In genomic region chr12:89752331-89752730, GRCh38 we compare ENCODE assay signal across 18 cellular contexts. TPM values are rescaled to one million over a fixed set of nuclear protein-coding genes. Genes with fewer than 3 reads are reported as not detected.
DNase-seq lines count a peak whose midpoint lies in the region; ATAC-seq and TF ChIP-seq lines count a peak whose summit lies in the region.
"Had no signal": no experiment of that assay in that cellular context is flagged by ENCODE, and none has a peak within 500 bp of the region (broad histone marks: within the 10 kb centered on the region; RNA-seq: fewer than 3 reads in every experiment).

No MANE protein-coding gene starts in this region.

- peak overlapping the region; percentile 12; the same call in 1 of the 2 replicates for H3K9ac ChIP-seq in OCI-LY1 (ENCODE audit: low read length)

- H3K9me3 Mint-ChIP-seq in MCF 10A (ENCODE audit: unreplicated experiment), result no peaks in the 10 kb centered on the region
- peaks cover 7 to 8% of the 10 kb centered on the region in 2 donors for H3K9me3 Mint-ChIP-seq in stimulated activated naive B cell treated with anti-CD40 and anti-IgM and Interleukin-4, amounts not matched to agents 10 μg/mL and 1 μg/mL and 100 μg/mL, for 72 hours

- H3K9me2 ChIP-seq in OCI-LY1 (ENCODE audit: low read depth, low read length), result no peaks in the 10 kb centered on the region

- H3K36me3 ChIP-seq in breast epithelium (no peaks in the 10 kb centered on the region), OCI-LY1 (ENCODE audit: insufficient read depth, low read length) (no peaks in the 10 kb centered on the region)
- H3K36me3 ChIP-seq: thoracic aorta had no signal

- H3K4me3 ChIP-seq in breast epithelium (no peak overlapping the region), OCI-LY1 (ENCODE audit: low read depth, low read length, poor library complexity, severe bottlenecking) (no peak overlapping the region)
- H3K4me3 ChIP-seq: A549, thoracic aorta had no signal

- intact Hi-C loops in MCF 10A (cut with micrococcal nuclease) (no loop called here), breast epithelium (cut with DNase I; ENCODE audit: low total_unique reads) (no loop called here)

- H3K4me1 ChIP-seq in breast epithelium, result no peaks in the 10 kb centered on the region
- H3K4me1 ChIP-seq in OCI-LY1 (ENCODE audit: insufficient read depth, low read length, severe bottlenecking), result peaks cover 47% of the 10 kb centered on the region

- POLR2A ChIA-PET in MCF 10A (lab: Yijun Ruan, JAX), result interaction anchor here (0.6 to 1.1 kb wide), 3 partner anchors 11 to 236 kb away, joined by 3 to 4 read pairs (median 4); no protein-coding TSS in a partner anchor

- no peak overlapping the region for H2AFZ ChIP-seq in OCI-LY1 (ENCODE audit: low read length)

- peaks cover 15% of the 10 kb centered on the region for H3K36me3 Mint-ChIP-seq in MCF 10A (ENCODE audit: insufficient read depth, unreplicated experiment)
- peaks cover 6 to 10% of the 10 kb centered on the region in 2 donors for H3K36me3 Mint-ChIP-seq in stimulated activated naive B cell treated with anti-CD40 and anti-IgM and Interleukin-4, amounts not matched to agents 10 μg/mL and 1 μg/mL and 100 μg/mL, for 72 hours
- H3K36me3 Mint-ChIP-seq: mesothelial cell of epicardium had no signal

- H3F3A ChIP-seq in OCI-LY1 (ENCODE audit: insufficient read depth, low read length), result 0 out of 2 replicates have a peak, but pooled peaks cover 2% of the 10 kb centered on the region

- no peaks in the 10 kb centered on the region for H3K79me2 ChIP-seq in OCI-LY1 (ENCODE audit: insufficient read depth, low read length)

- no peaks in the 10 kb centered on the region for H4K20me1 ChIP-seq in OCI-LY1 (ENCODE audit: insufficient read depth, low read length)

- H3K4me3 Mint-ChIP-seq in MCF 10A (ENCODE audit: unreplicated experiment), result no peak overlapping the region
- H3K4me3 Mint-ChIP-seq in stimulated activated naive B cell treated with anti-CD40 and anti-IgM and Interleukin-4, amounts not matched to agents 10 μg/mL and 1 μg/mL and 100 μg/mL, for 72 hours, result peak overlapping the region in 1 of 2 donors; percentile 56
- H3K4me3 Mint-ChIP-seq: activated CD4-positive, alpha-beta memory T cell treated with anti-CD3 and anti-CD28 coated beads, Interleukin-2, amount 10 ng/mL, durations not matched to agents 7 days and 5 days; mesothelial cell of epicardium; T-helper 17 cell had no signal

- H3K27ac ChIP-seq in breast epithelium, result no peak overlapping the region
- H3K27ac ChIP-seq in OCI-LY1 (ENCODE audit: low read depth, low read length, poor library complexity, severe bottlenecking), result peak overlapping the region; percentile 78
- H3K27ac ChIP-seq: thoracic aorta had no signal

- H3K4me1 Mint-ChIP-seq in MCF 10A (ENCODE audit: insufficient read depth, unreplicated experiment), result peaks cover 34% of the 10 kb centered on the region
- H3K4me1 Mint-ChIP-seq in stimulated activated naive B cell treated with anti-CD40 and anti-IgM and Interleukin-4, amounts not matched to agents 10 μg/mL and 1 μg/mL and 100 μg/mL, for 72 hours, result peaks cover 28 to 45% of the 10 kb centered on the region in 2 donors

- H3K27me3 Mint-ChIP-seq in MCF 10A (ENCODE audit: insufficient read depth, unreplicated experiment), result no peaks in the 10 kb centered on the region
- no peaks in the 10 kb centered on the region for H3K27me3 Mint-ChIP-seq in stimulated activated naive B cell treated with anti-CD40 and anti-IgM and Interleukin-4, amounts not matched to agents 10 μg/mL and 1 μg/mL and 100 μg/mL, for 72 hours
- H3K27me3 Mint-ChIP-seq: activated CD4-positive, alpha-beta memory T cell treated with anti-CD3 and anti-CD28 coated beads, Interleukin-2, amount 10 ng/mL, durations not matched to agents 7 days and 5 days; T-helper 17 cell had no signal

- peak; percentile 41 for ATAC-seq in HG02840 (IDR thresholded peaks at IDR 0.05; ENCODE audit: low FRiP score, unreplicated experiment)
- ATAC-seq in stimulated activated naive B cell treated with anti-CD40 and anti-IgM and Interleukin-4, amounts not matched to agents 10 μg/mL and 1 μg/mL and 100 μg/mL, for 72 hours (replicated peaks), result peak; percentile 71 to 81
- ATAC-seq in GM21825 (IDR thresholded peaks at IDR 0.05; ENCODE audit: unreplicated experiment), result no peak
- ATAC-seq in HG03095 (IDR thresholded peaks at IDR 0.05; ENCODE audit: unreplicated experiment), result no peak
- ATAC-seq in stimulated activated naive CD8-positive, alpha-beta T cell treated with anti-CD3 and anti-CD28 coated beads, Interleukin-15, Interleukin-2, amounts not matched to agents 100 U/mL and 50 U/mL, for 24 hours, result no peak
- ATAC-seq: A549, Panc1, T-helper 17 cell had no signal

- CTCF ChIA-PET in MCF 10A (lab: Yijun Ruan, JAX), result interaction anchor here (0.6 kb wide), 1 partner anchor 40 kb away, joined by 3 read pairs; no protein-coding TSS in a partner anchor

- peak overlapping the region; percentile 45; the same call in 1 of the 2 replicates for H3K4me2 ChIP-seq in OCI-LY1 (ENCODE audit: low read length)
- H3K4me2 ChIP-seq: A549 had no signal

- TF ChIP-seq POLR2A in breast epithelium (IDR thresholded peaks at IDR 0.05), result no peak

- BruUV-seq in MCF 10A (replicated peaks; lab: Mats Ljungman, UMichigan), result no TSS peak

- no peaks in the 10 kb centered on the region for H3K27me3 ChIP-seq in breast epithelium
- no peaks in the 10 kb centered on the region for H3K27me3 ChIP-seq in OCI-LY1 (ENCODE audit: insufficient read depth, low read length)

- H3K27ac Mint-ChIP-seq in MCF 10A (ENCODE audit: low read depth, unreplicated experiment), result peak overlapping the region; percentile 77
- H3K27ac Mint-ChIP-seq in stimulated activated naive B cell treated with anti-CD40 and anti-IgM and Interleukin-4, amounts not matched to agents 10 μg/mL and 1 μg/mL and 100 μg/mL, for 72 hours, result peak overlapping the region; percentile 4
- H3K27ac Mint-ChIP-seq: activated CD4-positive, alpha-beta memory T cell treated with anti-CD3 and anti-CD28 coated beads, Interleukin-2, amount 10 ng/mL, durations not matched to agents 7 days and 5 days; mesothelial cell of epicardium; T-helper 17 cell had no signal

- DNase-seq in MCF 10A (ENCODE audit: unreplicated experiment) (no peak), breast epithelium (ENCODE audit: low spot score in 2 of 2) (no peak)
- peak; percentile 21 for DNase-seq in stimulated activated naive B cell treated with anti-CD40 and anti-IgM and Interleukin-4, amounts not matched to agents 10 μg/mL and 1 μg/mL and 100 μg/mL, for 72 hours
- DNase-seq in stimulated activated naive CD8-positive, alpha-beta T cell treated with anti-CD3 and anti-CD28 coated beads, Interleukin-15, Interleukin-2, amounts not matched to agents 100 U/mL and 50 U/mL, for 24 hours, result no peak
- DNase-seq: activated CD4-positive, alpha-beta memory T cell treated with anti-CD3 and anti-CD28 coated beads, Interleukin-2, amount 10 ng/mL, durations not matched to agents 7 days and 5 days; activated naive CD4-positive, alpha-beta T cell; central memory CD4-positive, alpha-beta T cell; Kasumi-1; retina; T-helper 17 cell had no signal

- TF ChIP-seq CTCF in MCF 10A (IDR thresholded peaks at IDR 0.05; ENCODE audit: unreplicated experiment) (no peak), breast epithelium (IDR thresholded peaks at IDR 0.05) (no peak), OCI-LY1 (IDR thresholded peaks at IDR 0.05; ENCODE audit: low read length) (no peak)

- H3K9me3 ChIP-seq in breast epithelium (no peaks in the 10 kb centered on the region), OCI-LY1 (ENCODE audit: low read length) (no peaks in the 10 kb centered on the region)
- H3K9me3 ChIP-seq: A549, thoracic aorta had no signal

RNA-seq across cellular contexts. Expression of gene ATP2B1, which starts 43.7 kb away (rescaled TPM):
- 221 and 281 TPM in 2 replicates for total RNA-seq in MCF 10A (2022)
- total RNA-seq in breast epithelium, result 10 to 100 TPM; 40.3 to 76.8 (median 54.6) TPM

Comparison
In these comparisons a context has a peak if more than half of its experiments do, and no peak if none do; other contexts are left out.
1. ATAC-seq: peak in HG02840 (single experiment) and stimulated activated naive B cell treated with anti-CD40 and anti-IgM and Interleukin-4, amounts not matched to agents 10 μg/mL and 1 μg/mL and 100 μg/mL, for 72 hours (2 of 2); none in GM21825 (single experiment), HG03095 (single experiment) and stimulated activated naive CD8-positive, alpha-beta T cell treated with anti-CD3 and anti-CD28 coated beads, Interleukin-15, Interleukin-2, amounts not matched to agents 100 U/mL and 50 U/mL, for 24 hours (single experiment).